ENCODE assay signal across 7 cellular contexts in genomic region chr6:27809067-27809938, GRCh38.
DNase-seq lines count a peak whose midpoint lies in the region; ATAC-seq, FAIRE-seq and TF ChIP-seq lines count a peak whose summit lies in the region.

No MANE protein-coding gene starts in this region.

- RAD21 ChIA-PET in HCT116 (lab: Charles Lee; ENCODE audit: low non-redundant PET in 1 of 2, low total read pairs in 2 of 2, uncharacterized antibody in 2 of 2, unreplicated experiment in 2 of 2): interaction anchor here in 1 of 2 experiments (0.6 kb wide), 1 partner anchor 81 kb away, joined by 3 read pairs; a partner anchor contains a TSS

- no peaks in the 10 kb centered on the region for H4K20me1 ChIP-seq in HCT116 (ENCODE audit: insufficient read depth)

- POLR2A ChIA-PET in HCT116 (lab: Charles Lee): interaction anchor here (0.9 to 10.3 kb wide), 24 partner anchors 12 to 1779 kb away, joined by 3 to 302 read pairs (median 5); partner anchors contain the start of gene ZNF184

- H3K9ac ChIP-seq in HCT116 (ENCODE audit: low read length): peak overlapping the region; percentile 74

- H3K27me3 ChIP-seq in HCT116 (ENCODE audit: insufficient read depth, low read length): no peaks in the 10 kb centered on the region
- no peaks in the 10 kb centered on the region for H3K27me3 ChIP-seq in small intestine (ENCODE audit: control insufficient read depth in 2 of 2, insufficient read depth in 2 of 2, low read length in 2 of 2)

- TF ChIP-seq CTCF in HCT116 (IDR thresholded peaks at IDR 0.05 in 2 of 3, conservative IDR thresholded peaks at IDR 0.05 in 1 of 3; ENCODE audit: borderline replicate concordance in 1 of 3, insufficient read depth in 1 of 3, low read depth in 2 of 3, low read length in 2 of 3) (no peak), fibroblast of villous mesenchyme (IDR thresholded peaks at IDR 0.05; ENCODE audit: insufficient read depth, low read depth, low read length) (no peak)

- DNase-seq in HCT116 (ENCODE audit: low read depth, low spot score): no peak
- no peak for DNase-seq in fibroblast of villous mesenchyme (ENCODE audit: low read depth)
- DNase-seq in small intestine: no peak
- no peak for DNase-seq in G401 (ENCODE audit: low spot score)

- 12 to 14% (median 14%) methylated on average over 7 of the region's 7 CpGs for WGBS in small intestine, 3 donors

- in situ Hi-C loops in G401 (cut with HindIII; ENCODE audit: low sequenced_read_pairs): no loop called here

- intact Hi-C loops in HCT116 (cut with micrococcal nuclease): loop anchor here (2.0 kb wide), 1 partner anchor 83 kb away; a partner anchor contains a TSS

- H3K27ac ChIP-seq in HCT116 (ENCODE audit: low read depth, low read length) (peak overlapping the region; percentile 88), small intestine (ENCODE audit: low read depth in 1 of 2, low read length in 1 of 2) (peak overlapping the region; percentile 96 to 99)

- TF ChIP-seq POLR2A in HCT116 (IDR thresholded peaks at IDR 0.05; ENCODE audit: borderline replicate concordance, extremely low read depth, insufficient read depth, insufficient read length): no peak

- H3K9me3 ChIP-seq in HCT116 (ENCODE audit: control insufficient read depth in 1 of 2, insufficient read depth in 1 of 2, low read depth in 1 of 2, low read length in 2 of 2) (no peaks in the 10 kb centered on the region; a peak in 1 of 4 replicates), small intestine (ENCODE audit: control insufficient read depth, low read depth) (no peaks in the 10 kb centered on the region)

- no TSS peak for BruUV-seq in HCT116 (replicated peaks; lab: Mats Ljungman, UMichigan)

- H3K4me1 ChIP-seq in HCT116 (ENCODE audit: control insufficient read depth in 1 of 2, insufficient read depth in 2 of 2, low read length in 2 of 2) (peaks cover 36 to 61% of the 10 kb centered on the region in 2 experiments), small intestine (ENCODE audit: control insufficient read depth in 2 of 2, insufficient read depth in 1 of 2, low read depth in 1 of 2, low read length in 1 of 2) (no peaks in the 10 kb centered on the region)

- no peaks in the 10 kb centered on the region for H3K79me2 ChIP-seq in HCT116 (ENCODE audit: insufficient read depth, low read length)

- TF ChIP-seq RAD21 in HCT116 (IDR thresholded peaks at IDR 0.05; ENCODE audit: low read depth): no peak

- peak overlapping the region; percentile 70 for H3K4me2 ChIP-seq in HCT116 (ENCODE audit: low read length)

- no peaks in the 10 kb centered on the region for H3K9me2 ChIP-seq in HCT116 (ENCODE audit: insufficient read depth)

- CTCF ChIA-PET in HCT116 (lab: Charles Lee): interaction anchor here (1.6 to 2.0 kb wide), 2 partner anchors 86 to 650 kb away, joined by 5 to 10 read pairs; no protein-coding TSS in a partner anchor

- H2AFZ ChIP-seq in HCT116 (ENCODE audit: low read depth, low read length, poor library complexity, severe bottlenecking): no peak overlapping the region

- no peaks in the 10 kb centered on the region for H3K36me3 ChIP-seq in HCT116 (ENCODE audit: control insufficient read depth in 1 of 2, insufficient read depth in 2 of 2, low read length in 2 of 2)
- no peaks in the 10 kb centered on the region for H3K36me3 ChIP-seq in small intestine (ENCODE audit: control insufficient read depth in 2 of 2, insufficient read depth in 2 of 2, low read length in 2 of 2)

- no peak for FAIRE-seq in small intestine (lab: Jason Lieb, UNC)

- ATAC-seq in HCT116: no peak
- ATAC-seq in SK-N-SH treated with all-trans-retinoic acid at 6 μM for 48 hours: no peak
- no peak for ATAC-seq in HG03460 (IDR thresholded peaks at IDR 0.05; ENCODE audit: unreplicated experiment)
- no peak for ATAC-seq in GM18861 (IDR thresholded peaks at IDR 0.05; ENCODE audit: unreplicated experiment)

- H3K4me3 ChIP-seq in HCT116 (replicated peaks in 1 of 2; ENCODE audit: low read depth in 1 of 2, low read length in 2 of 2) (peak overlapping the region; percentile 59 to 69), fibroblast of villous mesenchyme (ENCODE audit: low read depth, low read length) (peak overlapping the region; percentile 84), small intestine (ENCODE audit: low read depth in 1 of 2, low read length in 2 of 2) (peak overlapping the region in 1 of 2 donors; percentile 43)

TF ChIP-seq in HCT116, 20 proteins besides CTCF, POLR2A, EP300 and RAD21 (continues in another document):
- TF ChIP-seq JUND (IDR thresholded peaks at IDR 0.05) (no peak), MAX (IDR thresholded peaks at IDR 0.05) (no peak), POLR2AphosphoS5 (IDR thresholded peaks at IDR 0.05; ENCODE audit: low read depth, low read length) (no peak), FOSL1 (IDR thresholded peaks at IDR 0.05; ENCODE audit: low read depth) (no peak), TCF7L2 (IDR thresholded peaks at IDR 0.05; ENCODE audit: borderline replicate concordance, extremely low read depth, insufficient read depth, insufficient read length) (no peak), SRF (IDR thresholded peaks at IDR 0.05; ENCODE audit: low read depth) (no peak), SP1 (IDR thresholded peaks at IDR 0.05; ENCODE audit: low read depth) (no peak), YY1 (IDR thresholded peaks at IDR 0.05; ENCODE audit: extremely low read depth, insufficient replicate concordance, low read depth, low read length) (no peak), ATF3 (IDR thresholded peaks at IDR 0.05) (no peak), CBX3 (IDR thresholded peaks at IDR 0.05; ENCODE audit: low read depth) (no peak), EZH2 (IDR thresholded peaks at IDR 0.05) (no peak), EZH2phosphoT487 (IDR thresholded peaks at IDR 0.05; ENCODE audit: borderline replicate concordance) (no peak), ZBTB33 (IDR thresholded peaks at IDR 0.05; ENCODE audit: extremely low read depth, insufficient replicate concordance, low read length) (no peak)

TF ChIP-seq in SK-N-SH treated with all-trans-retinoic acid at 6 μM for 48 hours, 23 proteins besides CTCF, POLR2A, EP300 and RAD21:
- 0 out of 2 replicates have a peak, but pooled peaks have one; percentile 13 for TF ChIP-seq TCF4 (CRISPR knock-in tag; IDR thresholded peaks at IDR 0.05; ENCODE audit: borderline replicate concordance)
- no peak for TF ChIP-seq ZC3H10 (CRISPR knock-in tag; IDR thresholded peaks at IDR 0.05)
